ENCODE assay signal across 1 cellular context in the genomic region with DNA sequence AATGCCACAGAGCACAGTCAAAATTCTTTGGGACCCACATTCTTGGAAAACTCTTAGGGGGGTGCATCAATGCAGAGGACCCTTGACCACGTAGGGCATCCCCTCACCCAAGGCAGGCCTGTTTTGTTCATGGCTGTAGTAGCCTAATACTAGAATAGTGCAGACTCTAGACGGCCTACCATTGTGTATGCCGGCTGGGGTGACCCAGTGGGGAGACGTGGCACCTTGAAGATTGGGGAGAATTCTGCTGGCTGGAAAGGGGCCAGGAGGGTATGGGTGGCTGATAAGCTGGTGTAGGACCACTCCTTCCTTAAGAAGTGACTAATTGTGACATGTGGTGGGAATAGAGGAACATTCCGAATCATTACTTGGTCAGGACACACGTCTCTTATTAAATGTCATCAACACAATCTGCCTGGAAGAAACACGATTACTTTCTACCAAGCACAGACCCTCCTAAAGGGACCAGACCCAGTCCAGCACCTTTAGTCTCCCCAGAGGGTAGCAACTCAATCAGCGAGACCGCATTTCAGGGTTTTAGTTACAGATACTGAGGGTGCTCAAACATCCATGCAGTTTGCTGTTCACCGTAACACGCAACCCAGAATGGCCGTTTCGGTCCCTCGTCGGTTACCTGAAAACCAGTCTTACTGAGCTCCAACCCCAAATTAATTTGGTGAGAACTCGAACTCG.
TF ChIP-seq lines count a peak whose summit lies in the region.

No MANE protein-coding gene starts in this region.

TF ChIP-seq in H1, 55 proteins besides CTCF, POLR2A, EP300 and RAD21:
- TF ChIP-seq GABPA (IDR thresholded peaks at IDR 0.05; ENCODE audit: borderline replicate concordance, insufficient read depth, low read length): no peak
- no peak for TF ChIP-seq CBX5 (IDR thresholded peaks at IDR 0.05; ENCODE audit: low read depth, low read length)
- no peak for TF ChIP-seq SP4 (IDR thresholded peaks at IDR 0.05; ENCODE audit: low read length)
- no peak for TF ChIP-seq POLR2AphosphoS5 (IDR thresholded peaks at IDR 0.05; ENCODE audit: low read depth, low read length)
- TF ChIP-seq CBX8 (IDR thresholded peaks at IDR 0.05; ENCODE audit: borderline replicate concordance, low read depth, low read length): no peak
- TF ChIP-seq ASH2L (IDR thresholded peaks at IDR 0.05; ENCODE audit: low read length): no peak
- TF ChIP-seq RXRA (IDR thresholded peaks at IDR 0.05; ENCODE audit: insufficient read depth, low read depth, low read length): no peak
- no peak for TF ChIP-seq CEBPB (IDR thresholded peaks at IDR 0.05; ENCODE audit: low read depth, low read length)
- TF ChIP-seq SP1 (IDR thresholded peaks at IDR 0.05; ENCODE audit: low read depth, low read length): no peak
